Comparison of ENCODE assay signal across 7 cellular contexts in the genomic region with DNA sequence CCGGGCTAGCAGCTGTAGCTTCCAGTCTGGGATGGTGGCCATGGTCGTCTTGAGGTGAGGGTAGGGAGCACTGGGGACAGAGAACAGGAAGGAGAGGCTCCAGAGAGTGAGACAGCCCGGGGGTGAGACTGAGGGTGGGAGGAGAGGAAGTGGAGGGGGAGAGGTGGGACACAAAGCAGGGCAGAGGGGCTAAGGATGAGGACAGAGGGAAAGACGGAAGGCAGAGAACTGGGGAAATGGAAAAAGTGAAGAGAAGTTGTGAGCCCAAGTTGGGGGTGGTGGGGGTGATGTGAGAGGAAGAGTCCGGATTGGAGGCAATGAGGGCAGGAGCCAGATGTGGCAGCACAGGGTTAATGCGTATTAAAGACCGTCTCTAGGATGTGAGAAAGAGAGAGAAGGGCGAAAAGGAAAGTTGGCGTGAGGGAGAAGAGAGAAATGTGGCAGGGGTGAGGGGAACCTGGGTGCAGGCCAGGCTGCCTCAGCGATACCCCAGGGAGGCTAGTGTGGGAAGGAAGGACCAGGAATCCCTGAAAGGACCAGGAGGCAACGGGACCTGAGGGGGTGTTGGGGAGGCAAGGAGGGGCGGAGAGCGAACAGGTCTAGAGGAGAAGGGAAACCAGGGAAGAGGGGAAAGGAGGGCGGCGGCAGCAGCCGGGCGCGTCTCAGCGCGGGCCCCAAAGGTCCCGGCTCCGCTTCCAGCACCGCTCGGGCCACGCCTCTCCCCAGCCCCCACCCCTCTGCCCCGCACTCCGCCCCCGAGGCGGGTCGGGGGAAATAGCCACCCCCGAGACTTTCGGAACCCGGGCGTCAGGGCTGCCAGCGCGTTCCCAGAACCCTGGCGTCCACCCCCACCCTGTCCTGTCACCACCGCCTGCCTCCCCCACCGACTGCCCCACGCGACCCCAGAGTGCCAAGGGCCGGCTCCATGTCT. TPM values are rescaled to one million over a fixed set of nuclear protein-coding genes. Genes with fewer than 3 reads are reported as not detected.
A peak's percentile ranks its signal among the peaks of the same experiment; 100 is the strongest.
DNase-seq lines count a peak whose midpoint lies in the region; ATAC-seq and FAIRE-seq lines count a peak whose summit lies in the region.

A gene with protein sequence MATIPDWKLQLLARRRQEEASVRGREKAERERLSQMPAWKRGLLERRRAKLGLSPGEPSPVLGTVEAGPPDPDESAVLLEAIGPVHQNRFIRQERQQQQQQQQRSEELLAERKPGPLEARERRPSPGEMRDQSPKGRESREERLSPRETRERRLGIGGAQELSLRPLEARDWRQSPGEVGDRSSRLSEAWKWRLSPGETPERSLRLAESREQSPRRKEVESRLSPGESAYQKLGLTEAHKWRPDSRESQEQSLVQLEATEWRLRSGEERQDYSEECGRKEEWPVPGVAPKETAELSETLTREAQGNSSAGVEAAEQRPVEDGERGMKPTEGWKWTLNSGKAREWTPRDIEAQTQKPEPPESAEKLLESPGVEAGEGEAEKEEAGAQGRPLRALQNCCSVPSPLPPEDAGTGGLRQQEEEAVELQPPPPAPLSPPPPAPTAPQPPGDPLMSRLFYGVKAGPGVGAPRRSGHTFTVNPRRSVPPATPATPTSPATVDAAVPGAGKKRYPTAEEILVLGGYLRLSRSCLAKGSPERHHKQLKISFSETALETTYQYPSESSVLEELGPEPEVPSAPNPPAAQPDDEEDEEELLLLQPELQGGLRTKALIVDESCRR (minus strand): TSS at position 669 of the 931 bp plus-strand sequence. CDS start 627 bp downstream, at position 42.

- DNase-seq in LHCN-M2 (ENCODE audit: low read depth) (peak; percentile 70), caudate nucleus (lab: John Stamatoyannopoulos, UW) (peak in 27 of 61 donors; percentile 5 to 67 (median 36)), kidney tubule cell (ENCODE audit: low spot score) (peak; percentile 76), HTR-8/SVneo (ENCODE audit: insufficient read length, low spot score) (no peak)
- peak; percentile 74 for DNase-seq in activated CD4-positive, CD25-positive, alpha-beta regulatory T cell treated with anti-CD3 and anti-CD28 coated beads, Interleukin-2, amount 50 U/mL, for 16 hours (ENCODE audit: low read depth, low spot score)
- peak; percentile 69 to 83 for DNase-seq in stimulated activated CD4-positive, alpha-beta T cell treated with anti-CD3 and anti-CD28 coated beads, Interleukin-15, amount 100 ng/mL, for 48 hours (ENCODE audit: low read depth in 2 of 2)

- ATAC-seq in GM18502 (IDR thresholded peaks at IDR 0.05; ENCODE audit: poor library complexity, unreplicated experiment): peak; percentile 17

- no peak for FAIRE-seq in HTR-8/SVneo (lab: Jason Lieb, UNC)

- H3K27ac ChIP-seq in caudate nucleus (ENCODE audit: low read depth, low read length): peak within 1 kb of the TSS; percentile 92

RNA-seq across cellular contexts. Expression of the gene that starts here (rescaled TPM):
- 94.5 and 105 TPM in 2 replicates for total RNA-seq in LHCN-M2 (2014; rRNA removed)
- 117 TPM for polyA plus RNA-seq in LHCN-M2 (2012)
